Comparison of ENCODE assay signal across 15 cellular contexts in the genomic region with DNA sequence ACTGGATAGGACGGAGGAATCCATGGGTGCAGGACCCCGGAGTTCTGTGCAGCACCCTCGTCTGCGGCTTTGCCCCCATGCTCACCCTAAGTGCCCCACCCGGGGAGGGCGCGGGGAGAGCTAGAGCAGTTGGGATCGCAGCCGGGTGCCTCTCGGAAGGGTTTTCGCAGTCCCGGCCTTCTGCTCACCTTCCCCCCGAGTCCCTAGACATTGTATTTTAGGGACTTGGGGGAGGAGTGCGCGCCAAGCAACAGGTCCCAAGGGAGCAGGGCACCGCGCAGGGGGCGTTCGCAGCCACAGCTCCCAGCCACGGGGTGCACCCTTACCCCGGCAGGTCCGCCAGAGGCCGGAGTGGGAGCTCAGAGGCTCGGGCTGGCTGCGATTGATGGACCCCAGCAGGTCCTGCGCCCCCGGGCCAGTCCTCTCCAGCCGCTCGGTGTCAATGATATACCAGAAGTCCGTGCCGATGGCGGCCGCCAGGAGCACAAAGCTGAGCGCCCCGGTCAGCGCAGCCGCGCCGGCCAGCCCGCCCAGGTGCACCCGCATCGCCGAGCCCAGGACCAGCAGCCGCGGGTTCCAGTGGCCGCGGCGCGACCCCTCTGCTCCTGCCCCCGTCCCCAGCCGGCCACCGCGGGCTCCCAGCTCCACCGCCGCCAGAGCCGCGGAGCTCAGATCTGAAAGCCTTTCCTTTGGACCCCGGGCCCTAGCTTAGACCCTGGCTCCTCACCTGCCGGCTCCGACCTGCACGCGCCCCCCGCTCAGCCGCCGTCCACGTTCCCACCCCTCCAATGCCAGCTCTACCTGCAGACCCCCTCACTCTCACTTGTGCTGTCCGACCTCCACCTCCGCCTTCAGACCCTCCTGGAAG. TPM values are rescaled to one million over a fixed set of nuclear protein-coding genes. Genes with fewer than 3 reads are reported as not detected.
DNase-seq lines count a peak whose midpoint lies in the region; ATAC-seq and TF ChIP-seq lines count a peak whose summit lies in the region.
"Had no signal": no experiment of that assay in that cellular context is flagged by ENCODE, and none has a peak within 500 bp of the region (broad histone marks: within the 10 kb centered on the region; RNA-seq: fewer than 3 reads in every experiment).

No MANE protein-coding gene starts in this region.

- peaks cover 12% of the 10 kb centered on the region for H3K4me1 Mint-ChIP-seq in WTC11
- H3K4me1 Mint-ChIP-seq in progenitor cell of endocrine pancreas (ENCODE audit: low read depth), result peaks cover 5% of the 10 kb centered on the region
- H3K4me1 Mint-ChIP-seq in immature natural killer cell, result no peaks in the 10 kb centered on the region
- H3K4me1 Mint-ChIP-seq: activated naive CD4-positive, alpha-beta T cell treated with anti-CD3 and anti-CD28 coated beads, Interleukin-2, amount 10 ng/mL, durations not matched to agents 7 days and 5 days had no signal

- no peaks in the 10 kb centered on the region for H3K36me3 ChIP-seq in HEK293 (ENCODE audit: control insufficient read depth in 2 of 2, insufficient read depth in 1 of 2, low read length in 2 of 2)
- H3K36me3 ChIP-seq: gastrocnemius medialis had no signal

- H3K27me3 Mint-ChIP-seq in WTC11 (ENCODE audit: low read depth), result peaks cover 6% of the 10 kb centered on the region
- H3K27me3 Mint-ChIP-seq in progenitor cell of endocrine pancreas, result peaks cover 35% of the 10 kb centered on the region
- peaks cover 10 to 19% (median 15%) of the 10 kb centered on the region in 3 donors for H3K27me3 Mint-ChIP-seq in immature natural killer cell (ENCODE audit: low read depth in 3 of 3)

- POLR2A ChIA-PET in HEK293 (lab: Yijun Ruan, JAX) (no interaction called here), WTC11 (lab: Charles Lee) (interaction anchor here (0.9 to 1.4 kb wide), 2 partner anchors 18 to 33 kb away, joined by 3 to 4 read pairs; no protein-coding TSS in a partner anchor)

- no peak overlapping the region for H3K27ac ChIP-seq in HEK293 (ENCODE audit: extremely low read depth, low read depth, low read length)
- H3K27ac ChIP-seq: gastrocnemius medialis had no signal

- H3K9me3 Mint-ChIP-seq in WTC11 (no peaks in the 10 kb centered on the region), progenitor cell of endocrine pancreas (ENCODE audit: low read depth) (no peaks in the 10 kb centered on the region), immature natural killer cell (peaks cover 0 to 2% (median 0%) of the 10 kb centered on the region in 6 donors)
- H3K9me3 Mint-ChIP-seq: activated naive CD4-positive, alpha-beta T cell treated with anti-CD3 and anti-CD28 coated beads, Interleukin-2, amount 10 ng/mL, durations not matched to agents 7 days and 5 days had no signal

- no peaks in the 10 kb centered on the region for H3K36me3 Mint-ChIP-seq in WTC11
- H3K36me3 Mint-ChIP-seq in progenitor cell of endocrine pancreas (ENCODE audit: insufficient read depth), result no peaks in the 10 kb centered on the region
- H3K36me3 Mint-ChIP-seq in immature natural killer cell, result no peaks in the 10 kb centered on the region
- H3K36me3 Mint-ChIP-seq: activated naive CD4-positive, alpha-beta T cell treated with anti-CD3 and anti-CD28 coated beads, Interleukin-2, amount 10 ng/mL, durations not matched to agents 7 days and 5 days had no signal

- H3K27ac Mint-ChIP-seq in WTC11, result no peak overlapping the region
- no peak overlapping the region for H3K27ac Mint-ChIP-seq in progenitor cell of endocrine pancreas
- no peak overlapping the region for H3K27ac Mint-ChIP-seq in immature natural killer cell
- H3K27ac Mint-ChIP-seq: CD8-positive, alpha-beta memory T cell had no signal

- H3K4me3 Mint-ChIP-seq in WTC11, result no peak overlapping the region
- peak overlapping the region; percentile 56 for H3K4me3 Mint-ChIP-seq in progenitor cell of endocrine pancreas (ENCODE audit: low read depth)
- no peak overlapping the region for H3K4me3 Mint-ChIP-seq in immature natural killer cell
- H3K4me3 Mint-ChIP-seq: activated naive CD4-positive, alpha-beta T cell treated with anti-CD3 and anti-CD28 coated beads, Interleukin-2, amount 10 ng/mL, durations not matched to agents 7 days and 5 days had no signal

- DNase-seq in WTC11 (ENCODE audit: low spot score) (peak; percentile 65), progenitor cell of endocrine pancreas (ENCODE audit: low spot score, unreplicated experiment) (peak; percentile 33), immature natural killer cell (no peak), inferior parietal cortex (ENCODE audit: extremely low spot score) (no peak)
- DNase-seq: activated naive CD4-positive, alpha-beta T cell treated with anti-CD3 and anti-CD28 coated beads, Interleukin-2, amount 10 ng/mL, durations not matched to agents 7 days and 5 days; CD8-positive, alpha-beta memory T cell; dermis blood vessel endothelial cell; gastrocnemius medialis; NCI-H524 treated with DMSO at 0.1 percent for 48 hours; SHP77 had no signal

- H3K4me1 ChIP-seq in HEK293 (ENCODE audit: control insufficient read depth, insufficient read depth, low read length), result no peaks in the 10 kb centered on the region
- H3K4me1 ChIP-seq: gastrocnemius medialis had no signal

- H3K9me3 ChIP-seq in HEK293 (ENCODE audit: control insufficient read depth, insufficient read depth, low read depth, low read length) (no peaks in the 10 kb centered on the region), iPS-18c (ENCODE audit: control insufficient read depth, insufficient read depth, low read length) (no peaks in the 10 kb centered on the region)
- H3K9me3 ChIP-seq: gastrocnemius medialis had no signal

- TF ChIP-seq CTCF in HEK293 (tag by site-specific recombination; IDR thresholded peaks at IDR 0.05) (no peak), WTC11 (IDR thresholded peaks at IDR 0.05) (no peak), progenitor cell of endocrine pancreas (IDR thresholded peaks at IDR 0.05; ENCODE audit: unreplicated experiment) (no peak)

- peak overlapping the region; percentile 19 for H3K4me3 ChIP-seq in HEK293 (ENCODE audit: low read depth, low read length)
- peak overlapping the region; percentile 63 for H3K4me3 ChIP-seq in iPS-18c (ENCODE audit: insufficient read depth, low read depth, low read length)
- H3K4me3 ChIP-seq: gastrocnemius medialis had no signal

- CTCF ChIA-PET in HEK293 (lab: Yijun Ruan, JAX) (interaction anchor here (1.0 to 1.1 kb wide), 2 partner anchors 10 to 23 kb away, joined by 3 read pairs; no protein-coding TSS in a partner anchor), WTC11 (lab: Charles Lee) (interaction anchor here (0.8 to 4.6 kb wide), 8 partner anchors 10 to 419 kb away, joined by 3 to 25 read pairs (median 4); partner anchors contain the start of gene METTL22)

- peak; percentile 51 for ATAC-seq in WTC11
- no peak for ATAC-seq in HG02763 (IDR thresholded peaks at IDR 0.05; ENCODE audit: unreplicated experiment)
- ATAC-seq: gastrocnemius medialis had no signal

TF ChIP-seq in HEK293, 187 proteins besides CTCF, POLR2A, EP300 and RAD21:
- TF ChIP-seq ZNF157 (tag by site-specific recombination; IDR thresholded peaks at IDR 0.05) (no peak), ZNF133 (tag by site-specific recombination; IDR thresholded peaks at IDR 0.05) (no peak), YY2 (tag by site-specific recombination; IDR thresholded peaks at IDR 0.05) (no peak), ZNF112 (tag by site-specific recombination; IDR thresholded peaks at IDR 0.05) (no peak), SCRT2 (tag by site-specific recombination; IDR thresholded peaks at IDR 0.05) (peak; percentile 89)
- TF ChIP-seq, protein P1, sequence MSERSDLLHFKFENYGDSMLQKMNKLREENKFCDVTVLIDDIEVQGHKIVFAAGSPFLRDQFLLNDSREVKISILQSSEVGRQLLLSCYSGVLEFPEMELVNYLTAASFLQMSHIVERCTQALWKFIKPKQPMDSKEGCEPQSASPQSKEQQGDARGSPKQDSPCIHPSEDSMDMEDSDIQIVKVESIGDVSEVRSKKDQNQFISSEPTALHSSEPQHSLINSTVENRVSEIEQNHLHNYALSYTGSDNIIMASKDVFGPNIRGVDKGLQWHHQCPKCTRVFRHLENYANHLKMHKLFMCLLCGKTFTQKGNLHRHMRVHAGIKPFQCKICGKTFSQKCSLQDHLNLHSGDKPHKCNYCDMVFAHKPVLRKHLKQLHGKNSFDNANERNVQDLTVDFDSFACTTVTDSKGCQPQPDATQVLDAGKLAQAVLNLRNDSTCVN (tag by site-specific recombination; optimal IDR thresholded peaks at IDR 0.05), result peak; percentile 28

TF ChIP-seq in WTC11, 78 proteins besides CTCF, POLR2A, EP300 and RAD21:
- TF ChIP-seq CDX4 (CRISPR knock-in tag; IDR thresholded peaks at IDR 0.05; ENCODE audit: borderline replicate concordance) (no peak), NFE2L1 (CRISPR knock-in tag; IDR thresholded peaks at IDR 0.05) (0 out of 2 replicates have a peak, but pooled peaks have one; percentile 26)

RNA-seq across cellular contexts. Expression of gene TMEM114, which starts 0.8 kb away (rescaled TPM):
- total RNA-seq in WTC11 (2021), result 0.37 to 1.1 TPM (median 0.60 TPM) in 3 replicates
- 1.8 TPM in 2 replicates for total RNA-seq in progenitor cell of endocrine pancreas
- not detected for polyA plus RNA-seq in immature natural killer cell
- total RNA-seq: CD8-positive, alpha-beta memory T cell; dermis blood vessel endothelial cell; gastrocnemius medialis; M059J; subcutaneous adipose tissue had no signal
- polyA plus RNA-seq: CD8-positive, alpha-beta memory T cell had no signal

RNA-seq across cellular contexts. Expression of gene METTL22, which starts 32.0 kb away (rescaled TPM):
- total RNA-seq in WTC11 (2021), result 48.1 to 82.0 TPM (median 52.9 TPM) in 3 replicates
- 55.4 and 56.5 TPM in 2 replicates for total RNA-seq in progenitor cell of endocrine pancreas
- 1 to 10 TPM; 7.5 to 9.9 (median 9.4) TPM for polyA plus RNA-seq in immature natural killer cell

Comparison
In these comparisons a context has a peak if more than half of its experiments do, and no peak if none do; other contexts are left out.
1. DNase-seq: peak in WTC11 (single experiment) and progenitor cell of endocrine pancreas (single experiment); none in immature natural killer cell (0 of 3) and inferior parietal cortex (single experiment).